In genomic region chr6:52285174-52286068, GRCh38 we compare ENCODE assay signal across 1 cellular context.
TF ChIP-seq lines count a peak whose summit lies in the region.

No MANE protein-coding gene starts in this region.

TF ChIP-seq in HEK293, 187 proteins besides CTCF, POLR2A, EP300 and RAD21 (continued from another document):
- TF ChIP-seq TSHZ1 (tag by site-specific recombination; IDR thresholded peaks at IDR 0.05; ENCODE audit: borderline replicate concordance) (0 out of 2 replicates have a peak, but pooled peaks have one; percentile 17), TCF7L2 (IDR thresholded peaks at IDR 0.05; ENCODE audit: borderline replicate concordance, low read depth, low read length) (no peak), SP3 (tag by site-specific recombination; IDR thresholded peaks at IDR 0.05) (no peak), ZBTB17 (tag by site-specific recombination; IDR thresholded peaks at IDR 0.05) (peak; percentile 56), GLIS1 (tag by site-specific recombination; IDR thresholded peaks at IDR 0.05) (peak; percentile 81), KLF17 (tag by site-specific recombination; IDR thresholded peaks at IDR 0.05) (no peak), ZNF830 (tag by site-specific recombination; IDR thresholded peaks at IDR 0.05; ENCODE audit: low read depth) (no peak), SP7 (tag by site-specific recombination; IDR thresholded peaks at IDR 0.05) (no peak), ZNF335 (tag by site-specific recombination; conservative IDR thresholded peaks at IDR 0.05) (0 out of 2 replicates have a peak, but pooled peaks have one; percentile 47), PRDM6 (tag by site-specific recombination; IDR thresholded peaks at IDR 0.05) (peak; percentile 37; the same call in 1 of the 2 replicates), TRIM28 (IDR thresholded peaks at IDR 0.05; ENCODE audit: borderline replicate concordance, low read length) (0 out of 2 replicates have a peak, but pooled peaks have one; percentile 14), ZNF837 (tag by site-specific recombination; IDR thresholded peaks at IDR 0.05) (no peak), ZNF521 (tag by site-specific recombination; IDR thresholded peaks at IDR 0.05) (no peak), ZNF266 (tag by site-specific recombination; IDR thresholded peaks at IDR 0.05; ENCODE audit: low read depth) (no peak), ZNF639 (tag by site-specific recombination; IDR thresholded peaks at IDR 0.05) (no peak), KLF9 (tag by site-specific recombination; IDR thresholded peaks at IDR 0.05; ENCODE audit: low read depth) (no peak), ZNF184 (tag by site-specific recombination; IDR thresholded peaks at IDR 0.05) (peak; percentile 40; the same call in 1 of the 2 replicates)
